ENCODE assay signal across 13 cellular contexts in genomic region chr13:67651908-67652307, GRCh38.
DNase-seq lines count a peak whose midpoint lies in the region; ATAC-seq and TF ChIP-seq lines count a peak whose summit lies in the region.
"Had no signal": no experiment of that assay in that cellular context is flagged by ENCODE, and none has a peak within 500 bp of the region (broad histone marks: within the 10 kb centered on the region; RNA-seq: fewer than 3 reads in every experiment).

No MANE protein-coding gene starts in this region.

- H3K4me3 ChIP-seq in GM23338 (no peak overlapping the region), SU-DHL-6 (ENCODE audit: insufficient read depth, low read length, poor library complexity, severe bottlenecking) (no peak overlapping the region), neuronal stem cell (ENCODE audit: low read length in 2 of 2) (no peak overlapping the region), right cardiac atrium (ENCODE audit: low read length) (no peak overlapping the region)
- H3K4me3 ChIP-seq: BLaER1 had no signal

- H3K4me1 ChIP-seq in GM23338 (ENCODE audit: insufficient read depth) (0 out of 2 replicates have a peak, but pooled peaks cover 1% of the 10 kb centered on the region), neuronal stem cell (ENCODE audit: control insufficient read depth in 2 of 2, insufficient read depth in 1 of 2, low read depth in 1 of 2, low read length in 2 of 2) (peaks cover 0 to 1% of the 10 kb centered on the region in 2 donors), right cardiac atrium (ENCODE audit: control insufficient read depth, insufficient read depth, low read length) (no peaks in the 10 kb centered on the region)
- H3K4me1 ChIP-seq: Caco-2 had no signal

- no peak overlapping the region for H2BK15ac ChIP-seq in neuronal stem cell (ENCODE audit: low read length)

- no peak overlapping the region for H2BK5ac ChIP-seq in neuronal stem cell (ENCODE audit: low read length)

- H3K18ac ChIP-seq in neuronal stem cell (ENCODE audit: low read length) = no peak overlapping the region

- intact Hi-C loops in Right ventricle myocardium superior (cut with DNase I) = no loop called here
- intact Hi-C loops in right cardiac atrium (cut with DNase I) = no loop called here

- H3K27ac ChIP-seq in GM23338 (ENCODE audit: low read depth) = no peak overlapping the region
- H3K27ac ChIP-seq in SU-DHL-6 (ENCODE audit: low read depth, low read length) = no peak overlapping the region
- H3K27ac ChIP-seq in neuronal stem cell (replicated peaks; ENCODE audit: low read length) = no peak overlapping the region
- no peak overlapping the region for H3K27ac ChIP-seq in right cardiac atrium (ENCODE audit: low read length)
- H3K27ac ChIP-seq: BLaER1 had no signal

- H3F3A ChIP-seq in GM23338 (replicated peaks; ENCODE audit: low read depth) (no peaks in the 10 kb centered on the region), SU-DHL-6 (ENCODE audit: insufficient read depth) (no peaks in the 10 kb centered on the region)

- H3K27me3 ChIP-seq in GM23338 (ENCODE audit: insufficient read depth) = no peaks in the 10 kb centered on the region
- no peaks in the 10 kb centered on the region for H3K27me3 ChIP-seq in SU-DHL-6 (ENCODE audit: low read length)
- no peaks in the 10 kb centered on the region for H3K27me3 ChIP-seq in neuronal stem cell (ENCODE audit: control insufficient read depth in 3 of 3, insufficient read depth in 3 of 3, low read depth in 1 of 3, low read length in 3 of 3)
- no peaks in the 10 kb centered on the region for H3K27me3 ChIP-seq in right cardiac atrium (ENCODE audit: control insufficient read depth, insufficient read depth)
- H3K27me3 ChIP-seq: BLaER1 had no signal

- no peak overlapping the region for H3K4me3 Mint-ChIP-seq in GM23338
- H3K4me3 Mint-ChIP-seq in endothelial cell (ENCODE audit: unreplicated experiment) = no peak overlapping the region
- H3K4me3 Mint-ChIP-seq: CD8-positive, alpha-beta memory T cell had no signal

- H2AK5ac ChIP-seq in neuronal stem cell (ENCODE audit: low read depth, low read length) = no peak overlapping the region

- H2BK120ac ChIP-seq in neuronal stem cell (ENCODE audit: low read depth, low read length) = no peak overlapping the region

- no peak overlapping the region for H4K91ac ChIP-seq in neuronal stem cell (ENCODE audit: low read depth, low read length, poor library complexity)

- no peak overlapping the region for H3K9ac ChIP-seq in SU-DHL-6 (ENCODE audit: low read length)
- H3K9ac ChIP-seq in neuronal stem cell (ENCODE audit: low read depth, low read length, poor library complexity) = no peak overlapping the region
- H3K9ac ChIP-seq: BLaER1 had no signal

- H3K36me3 ChIP-seq in GM23338 (ENCODE audit: insufficient read depth) = no peaks in the 10 kb centered on the region
- H3K36me3 ChIP-seq in SU-DHL-6 (ENCODE audit: low read length) = no peaks in the 10 kb centered on the region
- H3K36me3 ChIP-seq in neuronal stem cell (replicated peaks in 1 of 2; ENCODE audit: control insufficient read depth in 2 of 2, insufficient read depth in 2 of 2, low read length in 2 of 2) = no peaks in the 10 kb centered on the region
- H3K36me3 ChIP-seq: BLaER1 had no signal

- H3K79me2 ChIP-seq in GM23338 (replicated peaks; ENCODE audit: insufficient read depth) (no peaks in the 10 kb centered on the region), SU-DHL-6 (ENCODE audit: insufficient read depth, low read length) (no peaks in the 10 kb centered on the region)

- no peak overlapping the region for H3K23ac ChIP-seq in neuronal stem cell (ENCODE audit: low read depth, low read length, poor library complexity)

- ATAC-seq in GM23338 (no peak; the same call in 2 of the 3 replicates), Right ventricle myocardium superior (ENCODE audit: poor library complexity) (no peak), right cardiac atrium (no peak)

- H3K9me3 ChIP-seq in SU-DHL-6 (ENCODE audit: insufficient read depth, low read length) (no peaks in the 10 kb centered on the region), neuronal stem cell (replicated peaks in 1 of 2; ENCODE audit: control insufficient read depth in 2 of 2, insufficient read depth in 1 of 2, low read depth in 1 of 2, low read length in 2 of 2) (no peaks in the 10 kb centered on the region), right cardiac atrium (ENCODE audit: control insufficient read depth, low read length) (no peaks in the 10 kb centered on the region)
- H3K9me3 ChIP-seq: BLaER1, Caco-2 had no signal

- no peak overlapping the region for H4K8ac ChIP-seq in neuronal stem cell (ENCODE audit: low read depth, low read length)

- H3K27me3 Mint-ChIP-seq in GM23338 (ENCODE audit: insufficient read depth, low read depth, poor library complexity) = no peaks in the 10 kb centered on the region
- no peaks in the 10 kb centered on the region for H3K27me3 Mint-ChIP-seq in endothelial cell (ENCODE audit: unreplicated experiment)
- H3K27me3 Mint-ChIP-seq: CD8-positive, alpha-beta memory T cell had no signal

- peaks cover 5% of the 10 kb centered on the region; the same call in 2 of the 3 replicates for H3K4me1 Mint-ChIP-seq in GM23338
- H3K4me1 Mint-ChIP-seq in endothelial cell (ENCODE audit: unreplicated experiment) = no peaks in the 10 kb centered on the region
- H3K4me1 Mint-ChIP-seq: CD8-positive, alpha-beta memory T cell had no signal

- no peak for DNase-seq in GM23338 (ENCODE audit: low spot score)
- DNase-seq in endothelial cell (ENCODE audit: low spot score) = no peak
- no peak for DNase-seq in neuronal stem cell (ENCODE audit: low spot score)
- DNase-seq in Right ventricle myocardium superior = no peak
- DNase-seq in GM19240 (ENCODE audit: insufficient read length, low spot score) = no peak
- DNase-seq in right cardiac atrium = no peak
- DNase-seq: Caco-2; CD8-positive, alpha-beta memory T cell; DND-41; GDM1; IMR-90 had no signal

- WGBS in neuronal stem cell (ENCODE audit: extremely low coverage in 2 of 2, insufficient read length in 2 of 2, insufficient replicate concordance in 1 of 2), 2 donors = no CpG with 5 or more reads among the region's 1 CpG
- 13% methylated on average over 1 of the region's 1 CpG for WGBS in right cardiac atrium

- H2BK12ac ChIP-seq in neuronal stem cell (ENCODE audit: low read length) = no peak overlapping the region

- no peak overlapping the region for H3K4me2 ChIP-seq in GM23338
- H3K4me2 ChIP-seq in SU-DHL-6 (ENCODE audit: low read depth, low read length, poor library complexity, severe bottlenecking) = no peak overlapping the region
- no peak overlapping the region for H3K4me2 ChIP-seq in neuronal stem cell (ENCODE audit: insufficient read depth, low read length, poor library complexity, severe bottlenecking)
- H3K4me2 ChIP-seq: BLaER1 had no signal

- no peak; a peak in 1 of 4 replicates for TF ChIP-seq CTCF in GM23338 (conservative IDR thresholded peaks at IDR 0.05; ENCODE audit: low read depth in 2 of 2)
- no peak for TF ChIP-seq CTCF in SU-DHL-6 (IDR thresholded peaks at IDR 0.05; ENCODE audit: insufficient read depth, low read length, poor library complexity, severe bottlenecking)
- peak; percentile 27 for TF ChIP-seq CTCF in endothelial cell (IDR thresholded peaks at IDR 0.05; ENCODE audit: unreplicated experiment)

- no peaks in the 10 kb centered on the region for H3K36me3 Mint-ChIP-seq in GM23338 (ENCODE audit: low read depth)
- H3K36me3 Mint-ChIP-seq in endothelial cell (ENCODE audit: low read depth, unreplicated experiment) = no peaks in the 10 kb centered on the region
- H3K36me3 Mint-ChIP-seq: CD8-positive, alpha-beta memory T cell had no signal

- H3K9me3 Mint-ChIP-seq in GM23338 (no peaks in the 10 kb centered on the region; the same call in 2 of the 3 replicates), endothelial cell (ENCODE audit: unreplicated experiment) (no peaks in the 10 kb centered on the region)

- H3K9me2 ChIP-seq in GM23338 (ENCODE audit: insufficient read depth) (no peaks in the 10 kb centered on the region), SU-DHL-6 (replicated peaks; ENCODE audit: insufficient read depth, low read length) (no peaks in the 10 kb centered on the region)

- H2AFZ ChIP-seq in GM23338 (peak overlapping the region; percentile 53; the same call in 1 of the 2 replicates), SU-DHL-6 (ENCODE audit: low read depth, low read length, severe bottlenecking) (peak overlapping the region; percentile 56), neuronal stem cell (ENCODE audit: low read length) (peak overlapping the region; percentile 70)

- H4K20me1 ChIP-seq in GM23338 (replicated peaks; ENCODE audit: insufficient read depth) (no peaks in the 10 kb centered on the region), SU-DHL-6 (ENCODE audit: low read depth, low read length) (no peaks in the 10 kb centered on the region)
- H4K20me1 ChIP-seq: BLaER1 had no signal

- H3K79me1 ChIP-seq in neuronal stem cell (ENCODE audit: low read depth, low read length) = no peaks in the 10 kb centered on the region

- H3K14ac ChIP-seq in neuronal stem cell (ENCODE audit: low read length) = no peak overlapping the region

- no peak overlapping the region for H3K4ac ChIP-seq in neuronal stem cell (ENCODE audit: low read length)

- no peak overlapping the region for H3K27ac Mint-ChIP-seq in GM23338
- no peak overlapping the region for H3K27ac Mint-ChIP-seq in endothelial cell (ENCODE audit: unreplicated experiment)
- H3K27ac Mint-ChIP-seq: CD8-positive, alpha-beta memory T cell had no signal

TF ChIP-seq in GM23338, 12 proteins besides CTCF, POLR2A, EP300 and RAD21:
- TF ChIP-seq JUNB (IDR thresholded peaks at IDR 0.05; ENCODE audit: unreplicated experiment) (no peak), ZNF331 (CRISPR knock-in tag; IDR thresholded peaks at IDR 0.05; ENCODE audit: low read depth) (no peak)
